ENCODE assay signal across 1 cellular context in the genomic region with DNA sequence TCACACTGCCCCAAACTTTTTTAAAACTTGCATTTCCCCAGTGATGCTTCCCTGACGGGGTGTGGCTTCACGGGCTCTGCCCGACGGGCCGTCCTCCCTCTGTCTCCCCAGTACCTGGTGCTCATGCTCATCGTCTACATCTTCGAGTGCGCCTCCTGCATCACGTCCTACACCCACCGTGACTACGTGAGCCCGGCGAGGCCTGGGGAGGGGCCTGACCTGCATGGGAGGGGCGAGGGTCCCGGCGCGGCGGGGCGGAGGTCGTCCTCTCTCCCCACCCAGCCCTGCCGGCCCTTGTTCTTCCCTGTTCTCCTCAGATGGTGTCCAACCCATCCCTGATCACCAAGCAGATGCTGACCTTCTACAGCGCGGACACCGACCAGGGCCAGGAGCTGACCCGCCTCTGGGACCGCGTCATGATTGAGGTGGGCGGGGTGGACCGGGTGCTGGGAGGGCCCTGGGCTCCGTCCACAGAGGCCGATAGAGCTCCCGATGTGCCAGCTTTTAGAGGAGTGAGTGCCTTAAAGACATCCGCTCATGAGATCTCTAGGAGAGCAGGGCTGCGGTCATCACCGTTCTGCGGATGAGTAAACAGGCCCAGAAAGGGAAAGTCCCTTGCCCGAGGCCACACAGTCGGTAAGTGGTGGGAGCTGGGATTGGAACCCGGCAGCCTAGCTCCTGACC.
A peak's percentile ranks its signal among the peaks of the same experiment; 100 is the strongest.
TF ChIP-seq lines count a peak whose summit lies in the region.

No MANE protein-coding gene starts in this region.

TF ChIP-seq in HEK293, 187 proteins besides CTCF, POLR2A, EP300 and RAD21 (continued from another document and continues in another):
- TF ChIP-seq ZBTB17 (tag by site-specific recombination; IDR thresholded peaks at IDR 0.05) (peak; percentile 31; the same call in 1 of the 2 replicates), YY1 (tag by site-specific recombination; IDR thresholded peaks at IDR 0.05) (no peak), TRIM28 (IDR thresholded peaks at IDR 0.05; ENCODE audit: borderline replicate concordance, low read length) (no peak), ZNF214 (tag by site-specific recombination; IDR thresholded peaks at IDR 0.05; ENCODE audit: borderline replicate concordance) (no peak), ZNF610 (tag by site-specific recombination; IDR thresholded peaks at IDR 0.05; ENCODE audit: borderline replicate concordance) (no peak), ZNF791 (tag by site-specific recombination; IDR thresholded peaks at IDR 0.05) (no peak), ZNF501 (tag by site-specific recombination; IDR thresholded peaks at IDR 0.05) (no peak), ZBTB1 (tag by site-specific recombination; IDR thresholded peaks at IDR 0.05) (no peak), ZXDB (tag by site-specific recombination; IDR thresholded peaks at IDR 0.05) (no peak), ZNF132 (tag by site-specific recombination; IDR thresholded peaks at IDR 0.05; ENCODE audit: borderline replicate concordance) (no peak), ZNF571 (tag by site-specific recombination; IDR thresholded peaks at IDR 0.05) (no peak), ZNF140 (tag by site-specific recombination; IDR thresholded peaks at IDR 0.05) (no peak), ZNF423 (tag by site-specific recombination; IDR thresholded peaks at IDR 0.05) (no peak), ZNF366 (tag by site-specific recombination; conservative IDR thresholded peaks at IDR 0.05) (no peak), KLF8 (tag by site-specific recombination; IDR thresholded peaks at IDR 0.05) (peak; percentile 16; the same call in 1 of the 2 replicates), ZNF37A (tag by site-specific recombination; IDR thresholded peaks at IDR 0.05) (no peak), ZNF335 (tag by site-specific recombination; conservative IDR thresholded peaks at IDR 0.05) (peak; percentile 56; the same call in 1 of the 2 replicates), YY2 (tag by site-specific recombination; IDR thresholded peaks at IDR 0.05) (no peak), ZBTB8A (tag by site-specific recombination; IDR thresholded peaks at IDR 0.05) (no peak), ZNF404 (tag by site-specific recombination; IDR thresholded peaks at IDR 0.05) (no peak), ZNF248 (tag by site-specific recombination; IDR thresholded peaks at IDR 0.05) (no peak), ZBTB21 (tag by site-specific recombination; IDR thresholded peaks at IDR 0.05) (0 out of 2 replicates have a peak, but pooled peaks have one; percentile 7), ZNF121 (tag by site-specific recombination; IDR thresholded peaks at IDR 0.05) (no peak), GFI1B (tag by site-specific recombination; IDR thresholded peaks at IDR 0.05) (no peak), ZNF621 (tag by site-specific recombination; IDR thresholded peaks at IDR 0.05) (no peak), ZNF529 (tag by site-specific recombination; IDR thresholded peaks at IDR 0.05; ENCODE audit: insufficient replicate concordance) (no peak), ZNF394 (tag by site-specific recombination; IDR thresholded peaks at IDR 0.05; ENCODE audit: borderline replicate concordance) (no peak), ZFP37 (tag by site-specific recombination; IDR thresholded peaks at IDR 0.05) (no peak), ZNF146 (tag by site-specific recombination; IDR thresholded peaks at IDR 0.05) (no peak), PRDM1 (tag by site-specific recombination; IDR thresholded peaks at IDR 0.05) (no peak; the same call in 1 of the 2 replicates), ZNF184 (tag by site-specific recombination; IDR thresholded peaks at IDR 0.05) (no peak), SP2 (tag by site-specific recombination; IDR thresholded peaks at IDR 0.05) (peak; percentile 87), ZNF707 (tag by site-specific recombination; IDR thresholded peaks at IDR 0.05) (no peak)
- TF ChIP-seq, protein P1, sequence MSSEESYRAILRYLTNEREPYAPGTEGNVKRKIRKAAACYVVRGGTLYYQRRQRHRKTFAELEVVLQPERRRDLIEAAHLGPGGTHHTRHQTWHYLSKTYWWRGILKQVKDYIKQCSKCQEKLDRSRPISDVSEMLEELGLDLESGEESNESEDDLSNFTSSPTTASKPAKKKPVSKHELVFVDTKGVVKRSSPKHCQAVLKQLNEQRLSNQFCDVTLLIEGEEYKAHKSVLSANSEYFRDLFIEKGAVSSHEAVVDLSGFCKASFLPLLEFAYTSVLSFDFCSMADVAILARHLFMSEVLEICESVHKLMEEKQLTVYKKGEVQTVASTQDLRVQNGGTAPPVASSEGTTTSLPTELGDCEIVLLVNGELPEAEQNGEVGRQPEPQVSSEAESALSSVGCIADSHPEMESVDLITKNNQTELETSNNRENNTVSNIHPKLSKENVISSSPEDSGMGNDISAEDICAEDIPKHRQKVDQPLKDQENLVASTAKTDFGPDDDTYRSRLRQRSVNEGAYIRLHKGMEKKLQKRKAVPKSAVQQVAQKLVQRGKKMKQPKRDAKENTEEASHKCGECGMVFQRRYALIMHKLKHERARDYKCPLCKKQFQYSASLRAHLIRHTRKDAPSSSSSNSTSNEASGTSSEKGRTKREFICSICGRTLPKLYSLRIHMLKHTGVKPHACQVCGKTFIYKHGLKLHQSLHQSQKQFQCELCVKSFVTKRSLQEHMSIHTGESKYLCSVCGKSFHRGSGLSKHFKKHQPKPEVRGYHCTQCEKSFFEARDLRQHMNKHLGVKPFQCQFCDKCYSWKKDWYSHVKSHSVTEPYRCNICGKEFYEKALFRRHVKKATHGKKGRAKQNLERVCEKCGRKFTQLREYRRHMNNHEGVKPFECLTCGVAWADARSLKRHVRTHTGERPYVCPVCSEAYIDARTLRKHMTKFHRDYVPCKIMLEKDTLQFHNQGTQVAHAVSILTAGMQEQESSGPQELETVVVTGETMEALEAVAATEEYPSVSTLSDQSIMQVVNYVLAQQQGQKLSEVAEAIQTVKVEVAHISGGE (tag by site-specific recombination; conservative IDR thresholded peaks at IDR 0.05; ENCODE audit: low read depth), result no peak
- TF ChIP-seq, protein P2, sequence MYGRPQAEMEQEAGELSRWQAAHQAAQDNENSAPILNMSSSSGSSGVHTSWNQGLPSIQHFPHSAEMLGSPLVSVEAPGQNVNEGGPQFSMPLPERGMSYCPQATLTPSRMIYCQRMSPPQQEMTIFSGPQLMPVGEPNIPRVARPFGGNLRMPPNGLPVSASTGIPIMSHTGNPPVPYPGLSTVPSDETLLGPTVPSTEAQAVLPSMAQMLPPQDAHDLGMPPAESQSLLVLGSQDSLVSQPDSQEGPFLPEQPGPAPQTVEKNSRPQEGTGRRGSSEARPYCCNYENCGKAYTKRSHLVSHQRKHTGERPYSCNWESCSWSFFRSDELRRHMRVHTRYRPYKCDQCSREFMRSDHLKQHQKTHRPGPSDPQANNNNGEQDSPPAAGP (tag by site-specific recombination; IDR thresholded peaks at IDR 0.05), result 0 out of 2 replicates have a peak, but pooled peaks have one; percentile 14
- TF ChIP-seq, protein P3, sequence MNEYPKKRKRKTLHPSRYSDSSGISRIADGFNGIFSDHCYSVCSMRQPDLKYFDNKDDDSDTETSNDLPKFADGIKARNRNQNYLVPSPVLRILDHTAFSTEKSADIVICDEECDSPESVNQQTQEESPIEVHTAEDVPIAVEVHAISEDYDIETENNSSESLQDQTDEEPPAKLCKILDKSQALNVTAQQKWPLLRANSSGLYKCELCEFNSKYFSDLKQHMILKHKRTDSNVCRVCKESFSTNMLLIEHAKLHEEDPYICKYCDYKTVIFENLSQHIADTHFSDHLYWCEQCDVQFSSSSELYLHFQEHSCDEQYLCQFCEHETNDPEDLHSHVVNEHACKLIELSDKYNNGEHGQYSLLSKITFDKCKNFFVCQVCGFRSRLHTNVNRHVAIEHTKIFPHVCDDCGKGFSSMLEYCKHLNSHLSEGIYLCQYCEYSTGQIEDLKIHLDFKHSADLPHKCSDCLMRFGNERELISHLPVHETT (tag by site-specific recombination; IDR thresholded peaks at IDR 0.05), result no peak
- TF ChIP-seq, protein P4, sequence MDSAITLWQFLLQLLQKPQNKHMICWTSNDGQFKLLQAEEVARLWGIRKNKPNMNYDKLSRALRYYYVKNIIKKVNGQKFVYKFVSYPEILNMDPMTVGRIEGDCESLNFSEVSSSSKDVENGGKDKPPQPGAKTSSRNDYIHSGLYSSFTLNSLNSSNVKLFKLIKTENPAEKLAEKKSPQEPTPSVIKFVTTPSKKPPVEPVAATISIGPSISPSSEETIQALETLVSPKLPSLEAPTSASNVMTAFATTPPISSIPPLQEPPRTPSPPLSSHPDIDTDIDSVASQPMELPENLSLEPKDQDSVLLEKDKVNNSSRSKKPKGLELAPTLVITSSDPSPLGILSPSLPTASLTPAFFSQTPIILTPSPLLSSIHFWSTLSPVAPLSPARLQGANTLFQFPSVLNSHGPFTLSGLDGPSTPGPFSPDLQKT (IDR thresholded peaks at IDR 0.05; ENCODE audit: borderline replicate concordance, low read depth, low read length), result no peak
- TF ChIP-seq, protein P5, sequence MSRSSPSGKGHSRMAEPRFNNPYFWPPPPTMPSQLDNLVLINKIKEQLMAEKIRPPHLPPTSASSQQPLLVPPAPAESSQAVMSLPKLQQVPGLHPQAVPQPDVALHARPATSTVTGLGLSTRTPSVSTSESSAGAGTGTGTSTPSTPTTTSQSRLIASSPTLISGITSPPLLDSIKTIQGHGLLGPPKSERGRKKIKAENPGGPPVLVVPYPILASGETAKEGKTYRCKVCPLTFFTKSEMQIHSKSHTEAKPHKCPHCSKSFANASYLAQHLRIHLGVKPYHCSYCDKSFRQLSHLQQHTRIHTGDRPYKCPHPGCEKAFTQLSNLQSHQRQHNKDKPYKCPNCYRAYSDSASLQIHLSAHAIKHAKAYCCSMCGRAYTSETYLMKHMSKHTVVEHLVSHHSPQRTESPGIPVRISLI (tag by site-specific recombination; IDR thresholded peaks at IDR 0.05), result no peak
- TF ChIP-seq, protein P6, sequence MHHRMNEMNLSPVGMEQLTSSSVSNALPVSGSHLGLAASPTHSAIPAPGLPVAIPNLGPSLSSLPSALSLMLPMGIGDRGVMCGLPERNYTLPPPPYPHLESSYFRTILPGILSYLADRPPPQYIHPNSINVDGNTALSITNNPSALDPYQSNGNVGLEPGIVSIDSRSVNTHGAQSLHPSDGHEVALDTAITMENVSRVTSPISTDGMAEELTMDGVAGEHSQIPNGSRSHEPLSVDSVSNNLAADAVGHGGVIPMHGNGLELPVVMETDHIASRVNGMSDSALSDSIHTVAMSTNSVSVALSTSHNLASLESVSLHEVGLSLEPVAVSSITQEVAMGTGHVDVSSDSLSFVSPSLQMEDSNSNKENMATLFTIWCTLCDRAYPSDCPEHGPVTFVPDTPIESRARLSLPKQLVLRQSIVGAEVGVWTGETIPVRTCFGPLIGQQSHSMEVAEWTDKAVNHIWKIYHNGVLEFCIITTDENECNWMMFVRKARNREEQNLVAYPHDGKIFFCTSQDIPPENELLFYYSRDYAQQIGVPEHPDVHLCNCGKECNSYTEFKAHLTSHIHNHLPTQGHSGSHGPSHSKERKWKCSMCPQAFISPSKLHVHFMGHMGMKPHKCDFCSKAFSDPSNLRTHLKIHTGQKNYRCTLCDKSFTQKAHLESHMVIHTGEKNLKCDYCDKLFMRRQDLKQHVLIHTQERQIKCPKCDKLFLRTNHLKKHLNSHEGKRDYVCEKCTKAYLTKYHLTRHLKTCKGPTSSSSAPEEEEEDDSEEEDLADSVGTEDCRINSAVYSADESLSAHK (tag by site-specific recombination; IDR thresholded peaks at IDR 0.05), result no peak
- TF ChIP-seq, protein P7, sequence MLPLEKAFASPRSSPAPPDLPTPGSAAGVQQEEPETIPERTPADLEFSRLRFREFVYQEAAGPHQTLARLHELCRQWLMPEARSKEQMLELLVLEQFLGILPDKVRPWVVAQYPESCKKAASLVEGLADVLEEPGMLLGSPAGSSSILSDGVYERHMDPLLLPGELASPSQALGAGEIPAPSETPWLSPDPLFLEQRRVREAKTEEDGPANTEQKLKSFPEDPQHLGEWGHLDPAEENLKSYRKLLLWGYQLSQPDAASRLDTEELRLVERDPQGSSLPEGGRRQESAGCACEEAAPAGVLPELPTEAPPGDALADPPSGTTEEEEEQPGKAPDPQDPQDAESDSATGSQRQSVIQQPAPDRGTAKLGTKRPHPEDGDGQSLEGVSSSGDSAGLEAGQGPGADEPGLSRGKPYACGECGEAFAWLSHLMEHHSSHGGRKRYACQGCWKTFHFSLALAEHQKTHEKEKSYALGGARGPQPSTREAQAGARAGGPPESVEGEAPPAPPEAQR (tag by site-specific recombination; IDR thresholded peaks at IDR 0.05), result no peak
- TF ChIP-seq, protein P8, sequence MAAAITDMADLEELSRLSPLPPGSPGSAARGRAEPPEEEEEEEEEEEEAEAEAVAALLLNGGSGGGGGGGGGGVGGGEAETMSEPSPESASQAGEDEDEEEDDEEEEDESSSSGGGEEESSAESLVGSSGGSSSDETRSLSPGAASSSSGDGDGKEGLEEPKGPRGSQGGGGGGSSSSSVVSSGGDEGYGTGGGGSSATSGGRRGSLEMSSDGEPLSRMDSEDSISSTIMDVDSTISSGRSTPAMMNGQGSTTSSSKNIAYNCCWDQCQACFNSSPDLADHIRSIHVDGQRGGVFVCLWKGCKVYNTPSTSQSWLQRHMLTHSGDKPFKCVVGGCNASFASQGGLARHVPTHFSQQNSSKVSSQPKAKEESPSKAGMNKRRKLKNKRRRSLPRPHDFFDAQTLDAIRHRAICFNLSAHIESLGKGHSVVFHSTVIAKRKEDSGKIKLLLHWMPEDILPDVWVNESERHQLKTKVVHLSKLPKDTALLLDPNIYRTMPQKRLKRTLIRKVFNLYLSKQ (tag by site-specific recombination; IDR thresholded peaks at IDR 0.05; ENCODE audit: borderline replicate concordance), result no peak
- TF ChIP-seq, protein P9, sequence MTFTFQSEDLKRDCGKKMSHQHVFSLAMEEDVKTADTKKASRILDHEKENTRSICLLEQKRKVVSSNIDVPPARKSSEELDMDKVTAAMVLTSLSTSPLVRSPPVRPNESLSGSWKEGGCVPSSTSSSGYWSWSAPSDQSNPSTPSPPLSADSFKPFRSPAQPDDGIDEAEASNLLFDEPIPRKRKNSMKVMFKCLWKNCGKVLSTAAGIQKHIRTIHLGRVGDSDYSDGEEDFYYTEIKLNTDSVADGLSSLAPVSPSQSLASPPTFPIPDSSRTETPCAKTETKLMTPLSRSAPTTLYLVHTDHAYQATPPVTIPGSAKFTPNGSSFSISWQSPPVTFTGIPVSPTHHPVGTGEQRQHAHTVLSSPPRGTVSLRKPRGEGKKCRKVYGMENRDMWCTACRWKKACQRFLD (tag by site-specific recombination; IDR thresholded peaks at IDR 0.05), result no peak
- TF ChIP-seq, protein P10, sequence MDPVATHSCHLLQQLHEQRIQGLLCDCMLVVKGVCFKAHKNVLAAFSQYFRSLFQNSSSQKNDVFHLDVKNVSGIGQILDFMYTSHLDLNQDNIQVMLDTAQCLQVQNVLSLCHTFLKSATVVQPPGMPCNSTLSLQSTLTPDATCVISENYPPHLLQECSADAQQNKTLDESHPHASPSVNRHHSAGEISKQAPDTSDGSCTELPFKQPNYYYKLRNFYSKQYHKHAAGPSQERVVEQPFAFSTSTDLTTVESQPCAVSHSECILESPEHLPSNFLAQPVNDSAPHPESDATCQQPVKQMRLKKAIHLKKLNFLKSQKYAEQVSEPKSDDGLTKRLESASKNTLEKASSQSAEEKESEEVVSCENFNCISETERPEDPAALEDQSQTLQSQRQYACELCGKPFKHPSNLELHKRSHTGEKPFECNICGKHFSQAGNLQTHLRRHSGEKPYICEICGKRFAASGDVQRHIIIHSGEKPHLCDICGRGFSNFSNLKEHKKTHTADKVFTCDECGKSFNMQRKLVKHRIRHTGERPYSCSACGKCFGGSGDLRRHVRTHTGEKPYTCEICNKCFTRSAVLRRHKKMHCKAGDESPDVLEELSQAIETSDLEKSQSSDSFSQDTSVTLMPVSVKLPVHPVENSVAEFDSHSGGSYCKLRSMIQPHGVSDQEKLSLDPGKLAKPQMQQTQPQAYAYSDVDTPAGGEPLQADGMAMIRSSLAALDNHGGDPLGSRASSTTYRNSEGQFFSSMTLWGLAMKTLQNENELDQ (tag by site-specific recombination; IDR thresholded peaks at IDR 0.05; ENCODE audit: low read depth), result no peak
